ENCODE assay signal across 22 cellular contexts in genomic region chr1:35320937-35321336, GRCh38. TPM values are rescaled to one million over a fixed set of nuclear protein-coding genes. Genes with fewer than 3 reads are reported as not detected.
DNase-seq lines count a peak whose midpoint lies in the region; ATAC-seq and TF ChIP-seq lines count a peak whose summit lies in the region.
"Had no signal": no experiment of that assay in that cellular context is flagged by ENCODE, and none has a peak within 500 bp of the region (broad histone marks: within the 10 kb centered on the region; RNA-seq: fewer than 3 reads in every experiment).

No MANE protein-coding gene starts in this region.

- H3K4me1 ChIP-seq in left ventricle myocardium inferior = peaks cover 51% of the 10 kb centered on the region
- H3K4me1 ChIP-seq in body of pancreas = peaks cover 41% of the 10 kb centered on the region
- H3K4me1 ChIP-seq in osteoblast (ENCODE audit: insufficient read depth, low read length) = peaks cover 18% of the 10 kb centered on the region

- ATAC-seq in Right ventricle myocardium superior (ENCODE audit: poor library complexity) (no peak), body of pancreas (peak; percentile 43)
- ATAC-seq in activated CD4-positive, CD25-positive, alpha-beta regulatory T cell treated with anti-CD3 and anti-CD28 coated beads, Interleukin-2, amount 50 U/mL, for 24 hours = no peak
- ATAC-seq: A549 had no signal

- H4K20me1 ChIP-seq in osteoblast (ENCODE audit: insufficient read depth, low read length) = peaks cover 9% of the 10 kb centered on the region

- TF ChIP-seq CTCF in left ventricle myocardium inferior (IDR thresholded peaks at IDR 0.05; ENCODE audit: borderline replicate concordance) = no peak
- TF ChIP-seq CTCF in body of pancreas (IDR thresholded peaks at IDR 0.05) = no peak
- no peak for TF ChIP-seq CTCF in osteoblast (IDR thresholded peaks at IDR 0.05; ENCODE audit: extremely low read depth, low read depth, low read length)

- no peak overlapping the region for H2AFZ ChIP-seq in osteoblast (ENCODE audit: low read length)

- H3K79me2 ChIP-seq in osteoblast (ENCODE audit: insufficient read depth, low read length) = peaks cover 61% of the 10 kb centered on the region

- 55 to 63% methylated on average over 3 of the region's 3 CpGs for WGBS in body of pancreas, 2 donors

- DNase-seq in left ventricle myocardium inferior = no peak
- no peak for DNase-seq in Right ventricle myocardium superior
- DNase-seq in body of pancreas = no peak
- peak; percentile 14 for DNase-seq in osteoblast (ENCODE audit: insufficient read length, low spot score, missing footprints)
- DNase-seq in GM19238 (ENCODE audit: insufficient read length, low spot score) = no peak
- DNase-seq in kidney glomerular epithelial cell (lab: John Stamatoyannopoulos, UW) = no peak
- DNase-seq: Calu3; CD4-positive, alpha-beta memory T cell; DMS53; EL; GOT3; IMR-90; NCI-H1417 treated with DMSO at 0.1 percent for 48 hours; NCI-H187 treated with DMSO at 0.1 percent for 48 hours; NCI-H2227 treated with DMSO at 0.1 percent for 48 hours; NCI-H510A treated with DMSO at 0.1 percent for 48 hours; NCI-H774; RPMI8226; SIG-M5 had no signal

- intact Hi-C loops in left ventricle myocardium inferior (cut with micrococcal nuclease) = no loop called here
- intact Hi-C loops in Right ventricle myocardium superior (cut with DNase I) = no loop called here
- intact Hi-C loops in body of pancreas (cut with DNase I) = no loop called here

- no peak overlapping the region for H3K4me2 ChIP-seq in osteoblast (ENCODE audit: insufficient read depth, low read length)
- H3K4me2 ChIP-seq: A549 had no signal

- H3K36me3 ChIP-seq in left ventricle myocardium inferior (no peaks in the 10 kb centered on the region), body of pancreas (replicated peaks in 1 of 2; ENCODE audit: insufficient read depth in 1 of 2, low read depth in 2 of 2) (no peaks in the 10 kb centered on the region), osteoblast (ENCODE audit: insufficient read depth, low read length) (peaks cover 4% of the 10 kb centered on the region)

- no peak for TF ChIP-seq POLR2A in body of pancreas (IDR thresholded peaks at IDR 0.05)

- H3K9me3 ChIP-seq in left ventricle myocardium inferior (replicated peaks) (no peaks in the 10 kb centered on the region), body of pancreas (no peaks in the 10 kb centered on the region), osteoblast (ENCODE audit: low read depth, low read length) (no peaks in the 10 kb centered on the region)
- H3K9me3 ChIP-seq: A549 had no signal

- H3K4me3 ChIP-seq in left ventricle myocardium inferior (peak overlapping the region; percentile 27), body of pancreas (no peak overlapping the region), osteoblast (ENCODE audit: insufficient read depth, low read length) (no peak overlapping the region)
- H3K4me3 ChIP-seq: A549 had no signal

- H3K27me3 ChIP-seq in left ventricle myocardium inferior (ENCODE audit: low read depth) (no peaks in the 10 kb centered on the region), body of pancreas (no peaks in the 10 kb centered on the region), osteoblast (ENCODE audit: insufficient read depth, low read length) (no peaks in the 10 kb centered on the region)

- H3K27ac ChIP-seq in left ventricle myocardium inferior (replicated peaks) (peak overlapping the region; percentile 81), body of pancreas (no peak overlapping the region), osteoblast (ENCODE audit: low read depth, low read length) (no peak overlapping the region)
- H3K27ac ChIP-seq: A549, HL-60 had no signal

RNA-seq across cellular contexts. Expression of gene ZMYM4, which starts 52.4 kb away (rescaled TPM):
- total RNA-seq in left ventricle myocardium inferior (32.6 TPM), Right ventricle myocardium superior (31.2 TPM), body of pancreas (10 to 100 TPM; 15.2 to 33.2 TPM), osteoblast (49.9 and 50.4 TPM in 2 replicates)
